In the genomic region with DNA sequence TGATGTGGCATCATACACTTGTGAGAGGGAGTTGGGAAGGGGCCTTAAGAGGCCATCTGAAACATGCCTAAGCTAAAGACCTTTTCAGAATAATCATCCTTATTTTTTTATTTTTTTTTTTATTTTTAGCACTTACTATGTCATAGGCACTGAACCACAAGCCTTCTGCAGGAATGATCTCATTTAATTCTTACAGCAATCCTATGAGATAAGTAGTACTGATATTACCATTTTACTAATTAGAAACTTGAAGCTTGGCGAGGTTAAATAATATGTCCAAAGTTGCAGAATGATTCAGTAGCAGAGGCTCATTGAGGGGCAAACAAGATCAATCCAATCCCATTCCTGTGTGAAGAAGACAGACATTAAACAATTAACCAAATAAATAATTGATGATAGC, we compare ENCODE assay signal across 29 cellular contexts.
"Had no signal": no experiment of that assay in that cellular context is flagged by ENCODE, and none has a peak within 500 bp of the region (broad histone marks: within the 10 kb centered on the region; RNA-seq: fewer than 3 reads in every experiment).

No MANE protein-coding gene starts in this region.

- FAIRE-seq: colon, endometrium, endothelial cell of umbilical vein, frontal cortex had no signal

- H3K4me3 ChIP-seq: colonic mucosa, coronary artery, dorsolateral prefrontal cortex, esophagus muscularis mucosa, esophagus squamous epithelium, gastrocnemius medialis, gastroesophageal sphincter, heart left ventricle, heart right ventricle had no signal

- H3K27me3 ChIP-seq: colonic mucosa, dorsolateral prefrontal cortex, esophagus muscularis mucosa, esophagus squamous epithelium, gastrocnemius medialis, gastroesophageal sphincter, heart left ventricle, heart right ventricle had no signal

- H3K9me3 ChIP-seq: colonic mucosa, esophagus muscularis mucosa, esophagus squamous epithelium, gastrocnemius medialis, gastroesophageal sphincter, heart left ventricle, heart right ventricle had no signal

- H3K27ac ChIP-seq: colonic mucosa, coronary artery, dorsolateral prefrontal cortex, epithelial cell of prostate, esophagus muscularis mucosa, esophagus squamous epithelium, foreskin keratinocyte, gastrocnemius medialis, gastroesophageal sphincter, heart left ventricle, heart right ventricle had no signal

- H3K4me3 Mint-ChIP-seq: dendritic cell treated with granulocyte-macrophage colony-stimulating factor and Interleukin-4, amounts not matched to agents 40 ng/mL and 50 ng/mL, for 4 days; effector memory CD8-positive, alpha-beta T cell; endodermal cell had no signal

- H3K36me3 ChIP-seq: colonic mucosa, esophagus muscularis mucosa, esophagus squamous epithelium, gastrocnemius medialis, gastroesophageal sphincter, heart left ventricle, heart right ventricle had no signal

- H3K4me1 ChIP-seq: colonic mucosa, esophagus squamous epithelium, gastrocnemius medialis, gastroesophageal sphincter had no signal

- DNase-seq: colonic mucosa; cortex of kidney; dermis blood vessel endothelial cell; dorsolateral prefrontal cortex; effector CD4-positive, alpha-beta T cell; effector CD8-positive, alpha-beta T cell; effector memory CD4-positive, alpha-beta T cell; effector memory CD8-positive, alpha-beta T cell; endodermal cell; erythroblast; esophagus squamous epithelium; foreskin fibroblast; foreskin keratinocyte; foreskin melanocyte; gastrocnemius medialis; glutamatergic neuron; head of caudate nucleus; heart left ventricle; heart right ventricle had no signal

- H3K27me3 Mint-ChIP-seq: dendritic cell treated with granulocyte-macrophage colony-stimulating factor and Interleukin-4, amounts not matched to agents 40 ng/mL and 50 ng/mL, for 4 days; effector memory CD8-positive, alpha-beta T cell had no signal

- H3K27ac Mint-ChIP-seq: dendritic cell treated with granulocyte-macrophage colony-stimulating factor and Interleukin-4, amounts not matched to agents 40 ng/mL and 50 ng/mL, for 4 days; effector memory CD8-positive, alpha-beta T cell; endodermal cell had no signal

- H3K9me3 Mint-ChIP-seq: dendritic cell treated with granulocyte-macrophage colony-stimulating factor and Interleukin-4, amounts not matched to agents 40 ng/mL and 50 ng/mL, for 4 days; effector memory CD8-positive, alpha-beta T cell had no signal

- ATAC-seq: effector memory CD8-positive, alpha-beta T cell; esophagus mucosa; foreskin keratinocyte; gastrocnemius medialis; gastroesophageal sphincter; heart left ventricle; heart right ventricle had no signal
